In the genomic region with DNA sequence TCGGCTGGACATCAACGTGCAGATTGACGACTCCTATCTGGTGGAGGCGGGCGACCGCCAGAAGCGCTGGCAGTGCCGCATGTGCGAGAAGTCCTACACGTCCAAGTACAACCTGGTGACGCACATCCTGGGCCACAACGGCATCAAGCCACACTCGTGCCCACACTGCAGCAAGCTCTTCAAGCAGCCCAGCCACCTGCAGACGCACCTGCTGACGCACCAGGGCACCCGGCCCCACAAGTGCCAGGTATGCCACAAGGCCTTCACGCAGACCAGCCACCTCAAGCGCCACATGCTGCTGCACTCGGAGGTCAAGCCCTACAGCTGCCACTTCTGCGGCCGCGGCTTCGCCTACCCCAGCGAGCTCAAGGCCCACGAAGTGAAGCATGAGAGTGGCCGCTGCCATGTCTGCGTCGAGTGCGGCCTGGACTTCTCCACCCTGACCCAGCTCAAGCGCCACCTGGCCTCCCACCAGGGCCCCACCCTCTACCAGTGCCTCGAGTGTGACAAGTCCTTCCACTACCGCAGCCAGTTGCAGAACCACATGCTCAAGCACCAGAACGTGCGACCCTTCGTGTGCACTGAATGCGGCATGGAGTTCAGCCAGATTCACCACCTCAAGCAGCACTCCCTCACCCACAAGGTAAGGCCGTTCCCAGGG, we compare ENCODE assay signal across 1 cellular context.
TF ChIP-seq lines count a peak whose summit lies in the region.

No MANE protein-coding gene starts in this region.

TF ChIP-seq in IMR-90, 13 proteins besides CTCF, POLR2A, EP300 and RAD21 (continued from another document):
- TF ChIP-seq, protein P1, sequence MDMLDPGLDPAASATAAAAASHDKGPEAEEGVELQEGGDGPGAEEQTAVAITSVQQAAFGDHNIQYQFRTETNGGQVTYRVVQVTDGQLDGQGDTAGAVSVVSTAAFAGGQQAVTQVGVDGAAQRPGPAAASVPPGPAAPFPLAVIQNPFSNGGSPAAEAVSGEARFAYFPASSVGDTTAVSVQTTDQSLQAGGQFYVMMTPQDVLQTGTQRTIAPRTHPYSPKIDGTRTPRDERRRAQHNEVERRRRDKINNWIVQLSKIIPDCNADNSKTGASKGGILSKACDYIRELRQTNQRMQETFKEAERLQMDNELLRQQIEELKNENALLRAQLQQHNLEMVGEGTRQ (IDR thresholded peaks at IDR 0.05; ENCODE audit: low read depth, low read length) = no peak
- TF ChIP-seq MXI1 (IDR thresholded peaks at IDR 0.05; ENCODE audit: borderline replicate concordance, low read depth, low read length) = no peak
- no peak for TF ChIP-seq RFX5 (IDR thresholded peaks at IDR 0.05; ENCODE audit: low read depth, low read length)
TF ChIP-seq in IMR-90: peak in this region for 0.
